9 cellular contexts compared by ENCODE assay signal in genomic region chr9:38032266-38032830, GRCh38. TPM values are rescaled to one million over a fixed set of nuclear protein-coding genes. Genes with fewer than 3 reads are reported as not detected.
DNase-seq lines count a peak whose midpoint lies in the region; ATAC-seq and TF ChIP-seq lines count a peak whose summit lies in the region.
"Had no signal": no experiment of that assay in that cellular context is flagged by ENCODE, and none has a peak within 500 bp of the region (broad histone marks: within the 10 kb centered on the region; RNA-seq: fewer than 3 reads in every experiment).

No MANE protein-coding gene starts in this region.

- no peak overlapping the region; the same call in 1 of the 2 replicates for H3K4me2 ChIP-seq in SK-N-SH

- H3K27me3 ChIP-seq in SK-N-SH (ENCODE audit: insufficient read depth) = no peaks in the 10 kb centered on the region
- no peaks in the 10 kb centered on the region for H3K27me3 ChIP-seq in heart right ventricle
- no peaks in the 10 kb centered on the region for H3K27me3 ChIP-seq in upper lobe of right lung

- peaks cover 32% of the 10 kb centered on the region for H3K4me1 Mint-ChIP-seq in nephron

- no peaks in the 10 kb centered on the region for H3K9me3 Mint-ChIP-seq in nephron

- H3K4me3 ChIP-seq in SK-N-SH (ENCODE audit: low read depth in 2 of 2, low read length in 1 of 2) (no peak overlapping the region), heart right ventricle (no peak overlapping the region), upper lobe of right lung (no peak overlapping the region)

- peaks cover 0 to 2% of the 10 kb centered on the region in 2 experiments for H3K36me3 ChIP-seq in SK-N-SH (replicated peaks in 1 of 2; ENCODE audit: control insufficient read depth in 1 of 2, insufficient read depth in 2 of 2, low read length in 1 of 2)
- no peaks in the 10 kb centered on the region for H3K36me3 ChIP-seq in heart right ventricle
- no peaks in the 10 kb centered on the region for H3K36me3 ChIP-seq in upper lobe of right lung

- CTCF ChIA-PET in SK-N-SH (lab: Yijun Ruan, JAX) = no interaction called here

- H3K9me2 ChIP-seq in SK-N-SH = no peaks in the 10 kb centered on the region

- peaks cover 3% of the 10 kb centered on the region for H3K27me3 Mint-ChIP-seq in nephron (ENCODE audit: low read depth)

- peaks cover 31% of the 10 kb centered on the region for H3F3A ChIP-seq in SK-N-SH (replicated peaks; ENCODE audit: insufficient read depth)

- H3K4me1 ChIP-seq in SK-N-SH (ENCODE audit: control insufficient read depth in 1 of 2, insufficient read depth in 2 of 2, low read depth in 1 of 2, low read length in 1 of 2) = peaks cover 37 to 52% of the 10 kb centered on the region in 2 experiments; a peak in 3 of 4 replicates
- peaks cover 0 to 65% (median 39%) of the 10 kb centered on the region in 9 donors for H3K4me1 ChIP-seq in heart right ventricle
- peaks cover 25% of the 10 kb centered on the region for H3K4me1 ChIP-seq in upper lobe of right lung

- TF ChIP-seq CTCF in SK-N-SH (IDR thresholded peaks at IDR 0.05) (no peak), heart right ventricle (IDR thresholded peaks at IDR 0.05) (peak in 1 of 9 donors; percentile 12), nephron (IDR thresholded peaks at IDR 0.05; ENCODE audit: unreplicated experiment in 3 of 3) (no peak), upper lobe of right lung (IDR thresholded peaks at IDR 0.05) (no peak)

- ATAC-seq in SK-N-SH treated with all-trans-retinoic acid at 6 μM for 48 hours (peak; percentile 6; the same call in 2 of the 3 replicates), heart right ventricle (peak in 7 of 8 donors; percentile 7 to 52 (median 36)), upper lobe of right lung (peak; percentile 89), HG02973 (IDR thresholded peaks at IDR 0.05; ENCODE audit: unreplicated experiment) (no peak), HG03097 (IDR thresholded peaks at IDR 0.05; ENCODE audit: low FRiP score, unreplicated experiment) (no peak)

- no peak for TF ChIP-seq RAD21 in SK-N-SH (IDR thresholded peaks at IDR 0.05; ENCODE audit: low read length)

- H3K9ac ChIP-seq in SK-N-SH = no peak overlapping the region

- DNase-seq in SK-N-SH (no peak), heart right ventricle (no peak), upper lobe of right lung (peak; percentile 84), activated gamma-delta T cell (lab: John Stamatoyannopoulos, UW) (no peak)
- DNase-seq: NCI-H1694 had no signal

- H3K36me3 Mint-ChIP-seq in nephron (ENCODE audit: low read depth) = no peaks in the 10 kb centered on the region

- TF ChIP-seq EP300 in SK-N-SH (IDR thresholded peaks at IDR 0.05; ENCODE audit: borderline replicate concordance in 1 of 2, low read depth in 1 of 2, low read length in 1 of 2) = no peak

- 90% methylated on average over 12 of the region's 12 CpGs for WGBS in SK-N-SH (ENCODE audit: low lambda C conversion rate)
- 59 to 65% methylated on average over 12 of the region's 12 CpGs for WGBS in heart right ventricle, 2 donors

- intact Hi-C loops in heart right ventricle (cut with DNase I) (loop anchor here in 1 of 10 donors (5.0 kb wide), 1 partner anchor 115 kb away; no protein-coding TSS in a partner anchor), upper lobe of right lung (cut with DNase I) (no loop called here)

- no peaks in the 10 kb centered on the region for H4K20me1 ChIP-seq in SK-N-SH (ENCODE audit: insufficient read depth)

- POLR2A ChIA-PET in SK-N-SH (lab: Yijun Ruan, JAX) = no interaction called here

- peak overlapping the region in 1 of 3 experiments; percentile 28 for H3K4me3 Mint-ChIP-seq in nephron

- H3K27ac Mint-ChIP-seq in nephron = peak overlapping the region in 2 of 3 experiments; percentile 66 to 84

- no peaks in the 10 kb centered on the region for H3K9me3 ChIP-seq in SK-N-SH
- H3K9me3 ChIP-seq in heart right ventricle = no peaks in the 10 kb centered on the region
- no peaks in the 10 kb centered on the region for H3K9me3 ChIP-seq in upper lobe of right lung

- peaks cover 100% of the 10 kb centered on the region for H3K79me2 ChIP-seq in SK-N-SH (ENCODE audit: insufficient read depth)

- H3K27ac ChIP-seq in SK-N-SH (ENCODE audit: low read depth in 2 of 2, low read length in 1 of 2) (peak overlapping the region in 1 of 2 experiments; percentile 42; a peak in 2 of 4 replicates), heart right ventricle (peak overlapping the region in 7 of 10 donors; percentile 2 to 34 (median 22)), upper lobe of right lung (peak overlapping the region; percentile 60)

- H2AFZ ChIP-seq in SK-N-SH (ENCODE audit: low read depth) = no peak overlapping the region

TF ChIP-seq in SK-N-SH treated with all-trans-retinoic acid at 6 μM for 48 hours, 23 proteins besides CTCF, POLR2A, EP300 and RAD21 (continues in another document):
- TF ChIP-seq CSRNP3 (CRISPR knock-in tag; IDR thresholded peaks at IDR 0.05) (no peak), ISL1 (CRISPR knock-in tag; IDR thresholded peaks at IDR 0.05) (no peak), ZFP30 (CRISPR knock-in tag; IDR thresholded peaks at IDR 0.05) (no peak), PPARA (CRISPR knock-in tag; IDR thresholded peaks at IDR 0.05; ENCODE audit: borderline replicate concordance) (no peak), TCF4 (CRISPR knock-in tag; IDR thresholded peaks at IDR 0.05; ENCODE audit: borderline replicate concordance) (no peak), ZC3H10 (CRISPR knock-in tag; IDR thresholded peaks at IDR 0.05) (no peak), ZNF8 (CRISPR knock-in tag; IDR thresholded peaks at IDR 0.05) (no peak), GLIS3 (CRISPR knock-in tag; IDR thresholded peaks at IDR 0.05) (no peak), SNAI2 (CRISPR knock-in tag; IDR thresholded peaks at IDR 0.05) (no peak)

TF ChIP-seq in SK-N-SH, 30 proteins besides CTCF, POLR2A, EP300 and RAD21 (continues in another document):
- TF ChIP-seq PBX3 (IDR thresholded peaks at IDR 0.05) = no peak
- TF ChIP-seq EZH2phosphoT487 (IDR thresholded peaks at IDR 0.05; ENCODE audit: borderline replicate concordance, low read depth) = no peak
- TF ChIP-seq MEF2A (IDR thresholded peaks at IDR 0.05; ENCODE audit: borderline replicate concordance, low read depth) = no peak
- TF ChIP-seq TEAD4 (IDR thresholded peaks at IDR 0.05; ENCODE audit: borderline replicate concordance, insufficient read depth) = no peak
- TF ChIP-seq TAF1 (IDR thresholded peaks at IDR 0.05; ENCODE audit: borderline replicate concordance, low read depth, low read length) = no peak
- TF ChIP-seq MXI1 (IDR thresholded peaks at IDR 0.05; ENCODE audit: low read depth, low read length) = no peak
- TF ChIP-seq ELF1 (IDR thresholded peaks at IDR 0.05) = no peak
- TF ChIP-seq MAX (IDR thresholded peaks at IDR 0.05; ENCODE audit: low read depth) = no peak
- TF ChIP-seq RXRA (IDR thresholded peaks at IDR 0.05; ENCODE audit: borderline replicate concordance, low read depth) = no peak
- no peak for TF ChIP-seq CHD2 (IDR thresholded peaks at IDR 0.05; ENCODE audit: low read length, partially characterized antibody)
- no peak for TF ChIP-seq RCOR1 (IDR thresholded peaks at IDR 0.05; ENCODE audit: low read length)
- no peak for TF ChIP-seq TCF12 (IDR thresholded peaks at IDR 0.05)
- TF ChIP-seq POLR2AphosphoS5 (IDR thresholded peaks at IDR 0.05; ENCODE audit: low read depth, low read length) = no peak
- TF ChIP-seq GABPA (IDR thresholded peaks at IDR 0.05; ENCODE audit: low read depth) = no peak
- no peak for TF ChIP-seq FOSL2 (IDR thresholded peaks at IDR 0.05; ENCODE audit: borderline replicate concordance, low read depth)
- TF ChIP-seq, protein P1, sequence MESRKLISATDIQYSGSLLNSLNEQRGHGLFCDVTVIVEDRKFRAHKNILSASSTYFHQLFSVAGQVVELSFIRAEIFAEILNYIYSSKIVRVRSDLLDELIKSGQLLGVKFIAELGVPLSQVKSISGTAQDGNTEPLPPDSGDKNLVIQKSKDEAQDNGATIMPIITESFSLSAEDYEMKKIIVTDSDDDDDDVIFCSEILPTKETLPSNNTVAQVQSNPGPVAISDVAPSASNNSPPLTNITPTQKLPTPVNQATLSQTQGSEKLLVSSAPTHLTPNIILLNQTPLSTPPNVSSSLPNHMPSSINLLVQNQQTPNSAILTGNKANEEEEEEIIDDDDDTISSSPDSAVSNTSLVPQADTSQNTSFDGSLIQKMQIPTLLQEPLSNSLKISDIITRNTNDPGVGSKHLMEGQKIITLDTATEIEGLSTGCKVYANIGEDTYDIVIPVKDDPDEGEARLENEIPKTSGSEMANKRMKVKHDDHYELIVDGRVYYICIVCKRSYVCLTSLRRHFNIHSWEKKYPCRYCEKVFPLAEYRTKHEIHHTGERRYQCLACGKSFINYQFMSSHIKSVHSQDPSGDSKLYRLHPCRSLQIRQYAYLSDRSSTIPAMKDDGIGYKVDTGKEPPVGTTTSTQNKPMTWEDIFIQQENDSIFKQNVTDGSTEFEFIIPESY (IDR thresholded peaks at IDR 0.05; ENCODE audit: borderline replicate concordance, low read depth) = no peak
- no peak for TF ChIP-seq FOXM1 (IDR thresholded peaks at IDR 0.05; ENCODE audit: low read depth)

RNA-seq across cellular contexts. Expression of gene SHB, which starts 36.7 kb away (rescaled TPM):
- polyA plus RNA-seq in SK-N-SH (2012; rRNA removed) (20.5 and 26.0 TPM in 2 replicates), heart right ventricle (10 to 100 TPM in 1 of 2 donors, 1 to 10 TPM in 1; 5.7 to 19.2 TPM)
- 14.2 and 18.7 TPM in 2 replicates for polyA plus RNA-seq in SK-N-SH (2012; cell fraction: cytosol; rRNA removed)
- 21.7 and 22.0 TPM in 2 replicates for polyA plus RNA-seq in SK-N-SH (2012; cell fraction: nucleus; rRNA removed)
- total RNA-seq in heart right ventricle (10 to 100 TPM; 13.9 to 26.6 (median 18.0) TPM), upper lobe of right lung (33.4 TPM)

Comparison
In these comparisons a context has a peak if more than half of its experiments do, and no peak if none do; other contexts are left out.
1. ATAC-seq: peak in SK-N-SH treated with all-trans-retinoic acid at 6 μM for 48 hours (single experiment), heart right ventricle (7 of 8) and upper lobe of right lung (single experiment); none in HG02973 (single experiment) and HG03097 (single experiment).